In the genomic region with DNA sequence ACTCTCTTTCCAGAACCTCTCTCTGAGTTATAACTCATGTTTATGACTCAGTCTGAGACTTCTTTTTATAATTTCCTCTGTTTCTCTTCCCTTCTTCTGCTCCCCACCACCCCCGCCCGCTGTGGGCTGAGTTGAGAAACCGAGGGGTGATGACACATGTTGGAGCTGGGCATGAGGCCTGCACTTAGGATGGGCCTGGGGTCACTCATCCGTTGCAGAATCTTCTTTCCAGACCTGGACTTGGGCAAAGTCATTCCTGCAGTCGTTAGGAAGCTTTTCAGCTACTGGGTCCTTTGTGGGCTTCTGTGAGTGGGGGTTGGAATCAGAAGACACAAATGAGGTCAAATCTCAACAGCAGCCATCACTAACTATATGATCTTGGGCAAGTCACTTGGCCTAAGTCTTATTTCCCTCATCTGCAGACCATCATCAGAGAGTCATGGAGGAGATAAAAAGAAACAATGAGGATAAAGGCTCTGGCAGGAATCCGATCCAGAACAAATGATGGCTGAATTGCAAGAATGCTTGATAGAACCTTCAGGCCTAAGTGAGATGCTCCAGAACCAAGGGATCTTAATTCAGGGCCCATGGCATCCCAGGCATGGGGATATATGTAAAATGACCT, we compare ENCODE assay signal across 8 cellular contexts. TPM values are rescaled to one million over a fixed set of nuclear protein-coding genes. Genes with fewer than 3 reads are reported as not detected.
DNase-seq lines count a peak whose midpoint lies in the region; ATAC-seq and TF ChIP-seq lines count a peak whose summit lies in the region.

No MANE protein-coding gene starts in this region.

- POLR2A ChIA-PET in activated CD8-positive, alpha-beta T cell treated with anti-CD3 and anti-CD28 coated beads, Interleukin-2, amount 10 ng/mL, durations not matched to agents 7 days and 5 days (lab: Charles Lee): interaction anchor here (0.6 to 1.0 kb wide), 2 partner anchors 42 to 114 kb away, joined by 3 read pairs; no protein-coding TSS in a partner anchor

- in situ Hi-C loops in ACHN (cut with HindIII; ENCODE audit: low pct_ligation_motif_present, low pct_unique_long_range_greater_than_20kb, low sequenced_read_pairs): no loop called here

- DNase-seq in ACHN: peak; percentile 84
- DNase-seq in HFFc6: peak; percentile 41
- DNase-seq in activated CD8-positive, alpha-beta T cell treated with anti-CD3 and anti-CD28 coated beads, Interleukin-2, amount 10 ng/mL, durations not matched to agents 7 days and 5 days: peak; percentile 40
- peak; percentile 91 for DNase-seq in kidney tubule cell (ENCODE audit: low spot score)
- no peak for DNase-seq in amniotic stem cell (lab: John Stamatoyannopoulos, UW)
- DNase-seq in NCI-H1092 (lab: John Stamatoyannopoulos, UW): no peak
- no peak for DNase-seq in NCI-H524 (lab: John Stamatoyannopoulos, UW)
- no peak for DNase-seq in SW 1271 (lab: John Stamatoyannopoulos, UW)

- no peak for TF ChIP-seq CTCF in HFFc6 (IDR thresholded peaks at IDR 0.05)

- H3K4me1 Mint-ChIP-seq in HFFc6 (ENCODE audit: low read depth): peaks cover 22% of the 10 kb centered on the region
- H3K4me1 Mint-ChIP-seq in activated CD8-positive, alpha-beta T cell treated with anti-CD3 and anti-CD28 coated beads, Interleukin-2, amount 10 ng/mL, durations not matched to agents 7 days and 5 days (ENCODE audit: low read depth): peaks cover 28% of the 10 kb centered on the region

- peak overlapping the region; percentile 16; the same call in 1 of the 2 replicates for H3K4me3 Mint-ChIP-seq in HFFc6
- no peak overlapping the region for H3K4me3 Mint-ChIP-seq in activated CD8-positive, alpha-beta T cell treated with anti-CD3 and anti-CD28 coated beads, Interleukin-2, amount 10 ng/mL, durations not matched to agents 7 days and 5 days

- peak overlapping the region; percentile 77 for H3K27ac Mint-ChIP-seq in HFFc6
- H3K27ac Mint-ChIP-seq in activated CD8-positive, alpha-beta T cell treated with anti-CD3 and anti-CD28 coated beads, Interleukin-2, amount 10 ng/mL, durations not matched to agents 7 days and 5 days: peak overlapping the region; percentile 35

- H3K9me3 Mint-ChIP-seq in HFFc6: no peaks in the 10 kb centered on the region
- H3K9me3 Mint-ChIP-seq in activated CD8-positive, alpha-beta T cell treated with anti-CD3 and anti-CD28 coated beads, Interleukin-2, amount 10 ng/mL, durations not matched to agents 7 days and 5 days (ENCODE audit: insufficient read depth): no peaks in the 10 kb centered on the region

- CTCF ChIA-PET in activated CD8-positive, alpha-beta T cell treated with anti-CD3 and anti-CD28 coated beads, Interleukin-2, amount 10 ng/mL, durations not matched to agents 7 days and 5 days (lab: Charles Lee): interaction anchor here (0.6 to 1.8 kb wide), 5 partner anchors 12 to 207 kb away, joined by 3 to 8 read pairs (median 4); no protein-coding TSS in a partner anchor

- ATAC-seq in activated CD8-positive, alpha-beta T cell treated with anti-CD3 and anti-CD28 coated beads, Interleukin-2, amount 10 ng/mL, durations not matched to agents 7 days and 5 days: no peak

- no peaks in the 10 kb centered on the region for H3K27me3 Mint-ChIP-seq in HFFc6 (ENCODE audit: insufficient read depth)
- no peaks in the 10 kb centered on the region for H3K27me3 Mint-ChIP-seq in activated CD8-positive, alpha-beta T cell treated with anti-CD3 and anti-CD28 coated beads, Interleukin-2, amount 10 ng/mL, durations not matched to agents 7 days and 5 days (ENCODE audit: low read depth)

- H3K36me3 Mint-ChIP-seq in HFFc6 (ENCODE audit: low read depth): no peaks in the 10 kb centered on the region
- H3K36me3 Mint-ChIP-seq in activated CD8-positive, alpha-beta T cell treated with anti-CD3 and anti-CD28 coated beads, Interleukin-2, amount 10 ng/mL, durations not matched to agents 7 days and 5 days (ENCODE audit: low read depth): no peaks in the 10 kb centered on the region

RNA-seq across cellular contexts. Expression of a gene that starts 53.4 kb away (rescaled TPM):
- 1 to 10 TPM; 1.5 to 2.6 (median 1.7) TPM for total RNA-seq in HFFc6 (2021; fragmentation: NEBNext Ultra II Directional; extraction: Animal tissue kit (Norgen Biotek cat#: 25700))
- 100 to 1,000 TPM; 179 to 193 TPM for total RNA-seq in activated CD8-positive, alpha-beta T cell treated with anti-CD3 and anti-CD28 coated beads, Interleukin-2, amount 10 ng/mL, durations not matched to agents 7 days and 5 days

Comparison
In these comparisons a context has a peak if more than half of its experiments do, and no peak if none do; other contexts are left out.
1. DNase-seq: peak in ACHN (single experiment), HFFc6 (single experiment), activated CD8-positive, alpha-beta T cell treated with anti-CD3 and anti-CD28 coated beads, Interleukin-2, amount 10 ng/mL, durations not matched to agents 7 days and 5 days (single experiment) and kidney tubule cell (single experiment); none in amniotic stem cell (single experiment), NCI-H1092 (single experiment), NCI-H524 (0 of 2) and SW 1271 (0 of 2).
2. RNA of a gene that starts 53.4 kb away (total RNA-seq): 179 to 193 TPM in activated CD8-positive, alpha-beta T cell treated with anti-CD3 and anti-CD28 coated beads, Interleukin-2, amount 10 ng/mL, durations not matched to agents 7 days and 5 days; 1.5 to 2.6 TPM in HFFc6; every median in the first group is over 10 times any median in the second.